ENCODE assay signal across 14 cellular contexts in genomic region chr19:3981373-3981735, GRCh38. TPM values are rescaled to one million over a fixed set of nuclear protein-coding genes. Genes with fewer than 3 reads are reported as not detected.
DNase-seq lines count a peak whose midpoint lies in the region; ATAC-seq, FAIRE-seq and TF ChIP-seq lines count a peak whose summit lies in the region.
"Had no signal": no experiment of that assay in that cellular context is flagged by ENCODE, and none has a peak within 500 bp of the region (broad histone marks: within the 10 kb centered on the region; RNA-seq: fewer than 3 reads in every experiment).

No MANE protein-coding gene starts in this region.

- CTCF ChIA-PET in CD4-positive, alpha-beta T cell (lab: Charles Lee) = no interaction called here
- CTCF ChIA-PET in HEK293 (lab: Yijun Ruan, JAX) = interaction anchor here (0.7 to 1.0 kb wide), 2 partner anchors 10 to 12 kb away, joined by 3 read pairs; partner anchors contain the start of gene DAPK3
- CTCF ChIA-PET in K562 (lab: Yijun Ruan, JAX; ENCODE audit: low intra/inter-chr PET ratio) = no interaction called here
- CTCF ChIA-PET in HEK293T (lab: Yijun Ruan, JAX) = no interaction called here

- intact Hi-C loops in CD4-positive, alpha-beta T cell (cut with DNase I, micrococcal nuclease) = loop anchor here in 1 of 2 experiments (10.0 kb wide), 1 partner anchor 123 kb away; no protein-coding TSS in a partner anchor
- intact Hi-C loops in K562 (cut with micrococcal nuclease) = no loop called here

- H3K9ac ChIP-seq in K562 (ENCODE audit: insufficient read depth in 1 of 2, low read depth in 2 of 2, low read length in 2 of 2) = peak overlapping the region in 1 of 2 experiments; percentile 97; a peak in 2 of 4 replicates

- no peaks in the 10 kb centered on the region for H3K9me3 Mint-ChIP-seq in CD4-positive, alpha-beta T cell

- BruUV-seq in K562 (replicated peaks; lab: Mats Ljungman, UMichigan) = no TSS peak

- H2AFZ ChIP-seq in K562 (ENCODE audit: low read depth, low read length) (no peak overlapping the region), osteoblast (ENCODE audit: low read length) (no peak overlapping the region)

- no peak for TF ChIP-seq EP300 in K562 (IDR thresholded peaks at IDR 0.05; ENCODE audit: low read length)

- TF ChIP-seq RAD21 in K562 (CRISPR knock-in tag; conservative IDR thresholded peaks at IDR 0.05 in 1 of 2, IDR thresholded peaks at IDR 0.05 in 1 of 2) = no peak

- no peaks in the 10 kb centered on the region for H3K9me3 ChIP-seq in CD4-positive, alpha-beta T cell (ENCODE audit: control insufficient read depth, low read length)
- H3K9me3 ChIP-seq in HEK293 (ENCODE audit: control insufficient read depth, insufficient read depth, low read depth, low read length) (no peaks in the 10 kb centered on the region), K562 (replicated peaks; ENCODE audit: control insufficient read depth, insufficient read depth, low read depth, low read length) (no peaks in the 10 kb centered on the region), osteoblast (ENCODE audit: low read depth, low read length) (no peaks in the 10 kb centered on the region)
- H3K9me3 ChIP-seq: right atrium auricular region had no signal

- in situ Hi-C loops in K562 (cut with MboI) = loop anchor here (5.0 kb wide), 1 partner anchor 221 kb away; no protein-coding TSS in a partner anchor
- in situ Hi-C loops in GM13976 (cut with MboI; ENCODE audit: low sequenced_read_pairs, unreplicated experiment) = loop anchor here (10.0 kb wide), 1 partner anchor 223 kb away; no protein-coding TSS in a partner anchor

- H3K4me1 Mint-ChIP-seq in CD4-positive, alpha-beta T cell (ENCODE audit: low read depth) = peaks cover 42% of the 10 kb centered on the region

- H4K20me1 ChIP-seq in K562 (replicated peaks; ENCODE audit: control insufficient read depth, insufficient read depth, low read length) (peaks cover 84% of the 10 kb centered on the region), osteoblast (ENCODE audit: insufficient read depth, low read length) (peaks cover 87% of the 10 kb centered on the region)

- H3K36me3 ChIP-seq in HEK293 (ENCODE audit: control insufficient read depth in 2 of 2, insufficient read depth in 1 of 2, low read length in 2 of 2) = peaks cover 28 to 84% of the 10 kb centered on the region in 2 experiments
- peaks cover 88% of the 10 kb centered on the region for H3K36me3 ChIP-seq in K562 (ENCODE audit: control insufficient read depth, insufficient read depth, low read length)
- H3K36me3 ChIP-seq in osteoblast (ENCODE audit: insufficient read depth, low read length) = peaks cover 84% of the 10 kb centered on the region

- peak overlapping the region; percentile 2 for H3K4me3 Mint-ChIP-seq in CD4-positive, alpha-beta T cell

- peak overlapping the region; percentile 24 for H3K27ac Mint-ChIP-seq in CD4-positive, alpha-beta T cell

- no peak for ATAC-seq in CD4-positive, alpha-beta T cell (ENCODE audit: poor library complexity)
- ATAC-seq in K562 (no peak), GM21737 (IDR thresholded peaks at IDR 0.05; ENCODE audit: unreplicated experiment) (no peak)

- 100% methylated on average over 10 of the region's 10 CpGs for WGBS in K562 (ENCODE audit: insufficient coverage, low coverage, missing lambda C conversion rate)

- peaks cover 31% of the 10 kb centered on the region for H3K9me1 ChIP-seq in K562 (ENCODE audit: control insufficient read depth, insufficient read depth, low read length)

- DNase-seq in CD4-positive, alpha-beta T cell = no peak
- DNase-seq in K562 (ENCODE audit: extremely low read depth in 1 of 4, low spot score in 3 of 4) (no peak), osteoblast (ENCODE audit: insufficient read length, low spot score, missing footprints) (no peak), GM13976 (ENCODE audit: low spot score) (no peak), HEK293T (ENCODE audit: extremely low spot score) (no peak)
- no peak for DNase-seq in activated CD4-positive, alpha-beta T cell treated with anti-CD3 and anti-CD28 coated beads for 48 hours
- DNase-seq: CD4-positive, alpha-beta memory T cell; NCI-H1694 treated with DMSO at 0.1 percent for 48 hours; NCI-H526 treated with DMSO at 0.1 percent for 48 hours; T1000 had no signal

- no peak for FAIRE-seq in K562 (lab: Jason Lieb, UNC)
- FAIRE-seq: frontal cortex had no signal

- TF ChIP-seq POLR2A in K562 (conservative IDR thresholded peaks at IDR 0.05) = peak; percentile 13; the same call in 1 of the 2 replicates

- POLR2A ChIA-PET in CD4-positive, alpha-beta T cell (lab: Charles Lee) = no interaction called here
- POLR2A ChIA-PET in HEK293 (lab: Yijun Ruan, JAX) = interaction anchor here (8.3 kb wide), 1 partner anchor 11 kb away, joined by 258 read pairs; the partner anchor contains the start of gene DAPK3
- POLR2A ChIA-PET in K562 (lab: Yijun Ruan, JAX) = interaction anchor here (1.0 to 9.7 kb wide), 2 partner anchors 12 to 64 kb away, joined by 3 to 215 read pairs; partner anchors contain the start of gene DAPK3
- POLR2A ChIA-PET in HEK293T (lab: Yijun Ruan, JAX) = interaction anchor here (0.6 to 2.3 kb wide), 2 partner anchors 9 to 12 kb away, joined by 3 to 10 read pairs; no protein-coding TSS in a partner anchor

- no peak for TF ChIP-seq CTCF in CD4-positive, alpha-beta T cell (IDR thresholded peaks at IDR 0.05)
- TF ChIP-seq CTCF in HEK293 (tag by site-specific recombination; IDR thresholded peaks at IDR 0.05) (no peak), K562 (IDR thresholded peaks at IDR 0.05 in 2 of 3, conservative IDR thresholded peaks at IDR 0.05 in 1 of 3; ENCODE audit: insufficient read depth in 2 of 3, low read depth in 1 of 3, low read length in 3 of 3) (no peak), osteoblast (IDR thresholded peaks at IDR 0.05; ENCODE audit: extremely low read depth, low read depth, low read length) (no peak), GM13976 (IDR thresholded peaks at IDR 0.05; ENCODE audit: borderline replicate concordance, control extremely low read depth, extremely low read depth, insufficient read depth, missing control alignments) (no peak)

- H3K27me3 ChIP-seq in CD4-positive, alpha-beta T cell (ENCODE audit: control insufficient read depth, insufficient read depth, low read length) = no peaks in the 10 kb centered on the region
- no peaks in the 10 kb centered on the region for H3K27me3 ChIP-seq in K562 (ENCODE audit: control insufficient read depth in 2 of 2, insufficient read depth in 2 of 2, low read length in 2 of 2)
- no peaks in the 10 kb centered on the region for H3K27me3 ChIP-seq in osteoblast (ENCODE audit: insufficient read depth, low read length)
- H3K27me3 ChIP-seq: right atrium auricular region had no signal

- H3K79me2 ChIP-seq in K562 (ENCODE audit: control insufficient read depth, insufficient read depth, low read length) (peaks cover 81% of the 10 kb centered on the region), osteoblast (ENCODE audit: insufficient read depth, low read length) (peaks cover 87% of the 10 kb centered on the region)

- H3K4me1 ChIP-seq in HEK293 (ENCODE audit: control insufficient read depth, insufficient read depth, low read length) (peaks cover 4% of the 10 kb centered on the region; the same call in 1 of the 2 replicates), K562 (replicated peaks in 1 of 2; ENCODE audit: control insufficient read depth in 2 of 2, insufficient read depth in 2 of 2, low read length in 2 of 2) (peaks cover 17 to 72% of the 10 kb centered on the region in 2 experiments; a peak in 4 of 5 replicates), osteoblast (ENCODE audit: insufficient read depth, low read length) (peaks cover 27% of the 10 kb centered on the region)

- H3K4me3 ChIP-seq in HEK293 (ENCODE audit: low read depth, low read length) = no peak overlapping the region
- no peak overlapping the region for H3K4me3 ChIP-seq in K562
- H3K4me3 ChIP-seq in osteoblast (ENCODE audit: insufficient read depth, low read length) = no peak overlapping the region
- H3K4me3 ChIP-seq: right atrium auricular region had no signal

- H3K4me2 ChIP-seq in K562 (ENCODE audit: insufficient read depth, low read length) (no peak overlapping the region), osteoblast (ENCODE audit: insufficient read depth, low read length) (no peak overlapping the region)

- no peak overlapping the region for H3K27ac ChIP-seq in CD4-positive, alpha-beta T cell (ENCODE audit: low read depth, low read length)
- 0 out of 2 replicates have a peak overlapping the region, but pooled peaks have one; percentile 25 for H3K27ac ChIP-seq in HEK293 (ENCODE audit: extremely low read depth, low read depth, low read length)
- H3K27ac ChIP-seq in K562 (ENCODE audit: extremely low read depth, low read depth, low read length) = no peak overlapping the region; the same call in 2 of the 3 replicates
- H3K27ac ChIP-seq in osteoblast (ENCODE audit: low read depth, low read length) = peak overlapping the region; percentile 98

- H3K27me3 Mint-ChIP-seq in CD4-positive, alpha-beta T cell = no peaks in the 10 kb centered on the region
- H3K27me3 Mint-ChIP-seq: CD4-positive, alpha-beta memory T cell had no signal

- H3K36me3 Mint-ChIP-seq in CD4-positive, alpha-beta T cell (ENCODE audit: low read depth) = peaks cover 90% of the 10 kb centered on the region

RNA-seq across cellular contexts. Expression of gene EEF2, which starts 3.9 kb away (rescaled TPM):
- total RNA-seq in CD4-positive, alpha-beta T cell = 1,000 to 10,000 TPM; 2,756 to 2,866 TPM
- total RNA-seq in K562 (2011; cell fraction: chromatin; rRNA removed; ENCODE audit: low replicate concordance) = 411 and 869 TPM in 2 replicates
- 851 and 883 TPM in 2 replicates for total RNA-seq in K562 (2011; cell fraction: nucleolus; rRNA removed)
- total RNA-seq in K562 (2011; cell fraction: nucleoplasm; rRNA removed) = 585 and 614 TPM in 2 replicates
- total RNA-seq in K562 (2014; rRNA removed) = 1,752 and 1,953 TPM in 2 replicates
- total RNA-seq in K562 (2014; rRNA removed; fragmentation: Illumina TruSeq; extraction: Trizol) = 1,453 and 1,647 TPM in 2 replicates
- 1,387 and 1,494 TPM in 2 replicates for total RNA-seq in K562 (2015; rRNA removed; fragmentation: Illumina TruSeq; extraction: Trizol)
- 2,825 and 3,003 TPM in 2 replicates for total RNA-seq in K562 (2021)
- 1,026 and 1,305 TPM in 2 replicates for polyA plus RNA-seq in K562 (2011; rRNA removed)
- polyA plus RNA-seq in K562 (2011; cell fraction: cytosol; rRNA removed) = 1,502 and 1,797 TPM in 2 replicates
- polyA plus RNA-seq in K562 (2011; cell fraction: nucleus; rRNA removed) = 696 and 770 TPM in 2 replicates
- 3,305 and 4,013 TPM in 2 replicates for polyA plus RNA-seq in K562 (2012)
- polyA plus RNA-seq in K562 (2014; fragmentation: Illumina TruSeq; extraction: Trizol) = 1,501 and 2,376 TPM in 2 replicates
- polyA plus RNA-seq in K562 (2014; fragmentation: Nextera tagmentation; extraction: Ambion mirVana) = 100 to 1,000 TPM; 372 to 422 TPM
- 1,067 and 1,158 TPM in 2 replicates for polyA plus RNA-seq in K562 (2014; rRNA removed)
- 1,191 and 1,209 TPM in 2 replicates for polyA minus RNA-seq in K562 (2011; rRNA and poly(A)+ RNA removed)
- 1,563 and 2,307 TPM in 2 replicates for polyA minus RNA-seq in K562 (2011; cell fraction: cytosol; rRNA and poly(A)+ RNA removed)
- 434 and 599 TPM in 2 replicates for polyA minus RNA-seq in K562 (2011; cell fraction: nucleus; rRNA and poly(A)+ RNA removed)
- total RNA-seq in osteoblast = 2,656 and 2,968 TPM in 2 replicates

RNA-seq across cellular contexts. Expression of gene DAPK3, which starts 10.5 kb away (rescaled TPM):
- total RNA-seq in CD4-positive, alpha-beta T cell = 10 to 100 TPM; 21.1 to 22.9 TPM
- total RNA-seq in K562 (2011; cell fraction: chromatin; rRNA removed; ENCODE audit: low replicate concordance) = 39.7 and 130 TPM in 2 replicates
- 64.5 and 77.9 TPM in 2 replicates for total RNA-seq in K562 (2011; cell fraction: nucleolus; rRNA removed)
- 43.5 and 49.6 TPM in 2 replicates for total RNA-seq in K562 (2011; cell fraction: nucleoplasm; rRNA removed)
- total RNA-seq in K562 (2014; rRNA removed) = 60.1 and 62.7 TPM in 2 replicates
- 4.4 and 9.2 TPM in 2 replicates for total RNA-seq in K562 (2014; rRNA removed; fragmentation: Illumina TruSeq; extraction: Trizol)
- total RNA-seq in K562 (2015; rRNA removed; fragmentation: Illumina TruSeq; extraction: Trizol) = 25.0 and 26.2 TPM in 2 replicates
- 39.2 and 54.1 TPM in 2 replicates for total RNA-seq in K562 (2021)
- 24.0 and 29.4 TPM in 2 replicates for polyA plus RNA-seq in K562 (2011; rRNA removed)
- polyA plus RNA-seq in K562 (2011; cell fraction: cytosol; rRNA removed) = 31.0 and 40.6 TPM in 2 replicates
- polyA plus RNA-seq in K562 (2011; cell fraction: nucleus; rRNA removed) = 67.8 and 75.4 TPM in 2 replicates
- 39.9 and 60.2 TPM in 2 replicates for polyA plus RNA-seq in K562 (2012)
- polyA plus RNA-seq in K562 (2014; fragmentation: Illumina TruSeq; extraction: Trizol) = 29.4 and 45.3 TPM in 2 replicates
- polyA plus RNA-seq in K562 (2014; fragmentation: Nextera tagmentation; extraction: Ambion mirVana) = under 1 TPM; 0.14 to 0.21 TPM
- polyA plus RNA-seq in K562 (2014; rRNA removed) = 59.6 and 63.4 TPM in 2 replicates
- polyA minus RNA-seq in K562 (2011; rRNA and poly(A)+ RNA removed) = 10.9 and 17.4 TPM in 2 replicates
- polyA minus RNA-seq in K562 (2011; cell fraction: cytosol; rRNA and poly(A)+ RNA removed) = 21.4 and 25.5 TPM in 2 replicates
- 18.0 and 24.4 TPM in 2 replicates for polyA minus RNA-seq in K562 (2011; cell fraction: nucleus; rRNA and poly(A)+ RNA removed)
- 122 and 131 TPM in 2 replicates for total RNA-seq in osteoblast

RNA-seq across cellular contexts. Expression of gene PIAS4, which starts 26.2 kb away (rescaled TPM):
- total RNA-seq in CD4-positive, alpha-beta T cell = 10 to 100 TPM; 14.5 to 16.5 TPM
- total RNA-seq in K562 (2011; cell fraction: chromatin; rRNA removed; ENCODE audit: low replicate concordance) = 19.4 and 56.5 TPM in 2 replicates
- total RNA-seq in K562 (2011; cell fraction: nucleolus; rRNA removed) = 36.9 and 39.3 TPM in 2 replicates
- 20.4 and 20.9 TPM in 2 replicates for total RNA-seq in K562 (2011; cell fraction: nucleoplasm; rRNA removed)
- 21.9 and 26.4 TPM in 2 replicates for total RNA-seq in K562 (2014; rRNA removed)
- total RNA-seq in K562 (2014; rRNA removed; fragmentation: Illumina TruSeq; extraction: Trizol) = 5.3 and 7.3 TPM in 2 replicates
- total RNA-seq in K562 (2015; rRNA removed; fragmentation: Illumina TruSeq; extraction: Trizol) = 14.3 and 14.4 TPM in 2 replicates
- total RNA-seq in K562 (2021) = 24.9 and 34.9 TPM in 2 replicates
- 6.7 and 7.1 TPM in 2 replicates for polyA plus RNA-seq in K562 (2011; rRNA removed)
- 7.4 and 15.5 TPM in 2 replicates for polyA plus RNA-seq in K562 (2011; cell fraction: cytosol; rRNA removed)
- polyA plus RNA-seq in K562 (2011; cell fraction: nucleus; rRNA removed) = 11.2 and 22.2 TPM in 2 replicates
- polyA plus RNA-seq in K562 (2012) = 23.1 and 44.7 TPM in 2 replicates
- 14.5 and 23.3 TPM in 2 replicates for polyA plus RNA-seq in K562 (2014; fragmentation: Illumina TruSeq; extraction: Trizol)
- under 1 TPM; 0.27 TPM for polyA plus RNA-seq in K562 (2014; fragmentation: Nextera tagmentation; extraction: Ambion mirVana)
- polyA plus RNA-seq in K562 (2014; rRNA removed) = 14.8 and 19.9 TPM in 2 replicates
- polyA minus RNA-seq in K562 (2011; rRNA and poly(A)+ RNA removed) = 4.6 and 5.3 TPM in 2 replicates
- 14.9 and 18.8 TPM in 2 replicates for polyA minus RNA-seq in K562 (2011; cell fraction: cytosol; rRNA and poly(A)+ RNA removed)
- 21.3 and 22.4 TPM in 2 replicates for polyA minus RNA-seq in K562 (2011; cell fraction: nucleus; rRNA and poly(A)+ RNA removed)
- total RNA-seq in osteoblast = 14.7 and 21.4 TPM in 2 replicates

RNA-seq across cellular contexts. Expression of gene NMRK2, which starts 48.5 kb away (rescaled TPM):
- total RNA-seq in CD4-positive, alpha-beta T cell = not detected
- total RNA-seq in K562 (2011; cell fraction: chromatin; rRNA removed; ENCODE audit: low replicate concordance) = not detected in 2 replicates
- total RNA-seq in K562 (2011; cell fraction: nucleolus; rRNA removed) = not detected in 2 replicates
- total RNA-seq in K562 (2011; cell fraction: nucleoplasm; rRNA removed) = not detected in 2 replicates
- not detected in 2 replicates for total RNA-seq in K562 (2014; rRNA removed)
- total RNA-seq in K562 (2014; rRNA removed; fragmentation: Illumina TruSeq; extraction: Trizol) = not detected in 2 replicates
- total RNA-seq in K562 (2015; rRNA removed; fragmentation: Illumina TruSeq; extraction: Trizol) = not detected in 2 replicates
- total RNA-seq in K562 (2021) = not detected in 2 replicates
- polyA plus RNA-seq in K562 (2011; rRNA removed) = not detected in 2 replicates
- not detected in 2 replicates for polyA plus RNA-seq in K562 (2011; cell fraction: cytosol; rRNA removed)
- not detected in 2 replicates for polyA plus RNA-seq in K562 (2011; cell fraction: nucleus; rRNA removed)
- not detected in 2 replicates for polyA plus RNA-seq in K562 (2012)
- not detected in 2 replicates for polyA plus RNA-seq in K562 (2014; fragmentation: Illumina TruSeq; extraction: Trizol)
- not detected for polyA plus RNA-seq in K562 (2014; fragmentation: Nextera tagmentation; extraction: Ambion mirVana)
- polyA plus RNA-seq in K562 (2014; rRNA removed) = not detected in 2 replicates
- not detected in 2 replicates for polyA minus RNA-seq in K562 (2011; rRNA and poly(A)+ RNA removed)
- polyA minus RNA-seq in K562 (2011; cell fraction: cytosol; rRNA and poly(A)+ RNA removed) = not detected in 2 replicates
- polyA minus RNA-seq in K562 (2011; cell fraction: nucleus; rRNA and poly(A)+ RNA removed) = not detected in 2 replicates
- not detected in 2 replicates for total RNA-seq in osteoblast
- total RNA-seq: CD4-positive, alpha-beta memory T cell; frontal cortex had no signal
- polyA plus RNA-seq: CD4-positive, alpha-beta memory T cell had no signal

Comparison
In these comparisons a context has a peak if more than half of its experiments do, and no peak if none do; other contexts are left out.
1. H3K27ac ChIP-seq: peak in HEK293 (single experiment) and osteoblast (single experiment); none in CD4-positive, alpha-beta T cell (single experiment) and K562 (single experiment).